ENCODE assay signal across 16 cellular contexts in genomic region chr4:13399257-13399656, GRCh38.
A peak's percentile ranks its signal among the peaks of the same experiment; 100 is the strongest.
DNase-seq lines count a peak whose midpoint lies in the region; ATAC-seq, FAIRE-seq and TF ChIP-seq lines count a peak whose summit lies in the region.
"Had no signal": no experiment of that assay in that cellular context is flagged by ENCODE, and none has a peak within 500 bp of the region (broad histone marks: within the 10 kb centered on the region; RNA-seq: fewer than 3 reads in every experiment).

No MANE protein-coding gene starts in this region.

- POLR2A ChIA-PET in K562 (lab: Yijun Ruan, JAX): interaction anchor here (0.6 kb wide), 1 partner anchor 32 kb away, joined by 3 read pairs; no protein-coding TSS in a partner anchor

- peak overlapping the region; percentile 43; the same call in 1 of the 2 replicates for H3K4me2 ChIP-seq in K562 (ENCODE audit: insufficient read depth, low read length)

- TF ChIP-seq RAD21 in K562 (CRISPR knock-in tag; conservative IDR thresholded peaks at IDR 0.05 in 1 of 2, IDR thresholded peaks at IDR 0.05 in 1 of 2): no peak

- peak; percentile 92 for ATAC-seq in K562
- ATAC-seq in HG03469 (IDR thresholded peaks at IDR 0.05; ENCODE audit: unreplicated experiment): no peak
- ATAC-seq: activated T-cell treated with anti-CD3 and anti-CD28 coated beads, Interleukin-2, amount 50 U/mL, for 4 hours; effector memory CD8-positive, alpha-beta T cell; stimulated activated naive B cell treated with anti-CD40 and anti-IgM and Interleukin-4, amounts not matched to agents 10 μg/mL and 1 μg/mL and 100 μg/mL, for 72 hours had no signal

- H4K20me1 ChIP-seq in K562 (replicated peaks; ENCODE audit: control insufficient read depth, insufficient read depth, low read length): no peaks in the 10 kb centered on the region

- BruUV-seq in K562 (replicated peaks; lab: Mats Ljungman, UMichigan): no TSS peak

- H3K9ac ChIP-seq in K562 (ENCODE audit: insufficient read depth in 1 of 2, low read depth in 2 of 2, low read length in 2 of 2): no peak overlapping the region

- no peaks in the 10 kb centered on the region for H3K9me3 Mint-ChIP-seq in HFFc6
- H3K9me3 Mint-ChIP-seq: activated T-cell treated with anti-CD3 and anti-CD28 coated beads, Interleukin-2, amount 50 U/mL, for 4 hours; central memory CD8-positive, alpha-beta T cell; effector memory CD8-positive, alpha-beta T cell; memory B cell; stimulated activated naive B cell treated with anti-CD40 and anti-IgM and Interleukin-4, amounts not matched to agents 10 μg/mL and 1 μg/mL and 100 μg/mL, for 72 hours had no signal

- in situ Hi-C loops in K562 (cut with MboI): no loop called here

- no peak for TF ChIP-seq POLR2A in K562 (conservative IDR thresholded peaks at IDR 0.05)

- H3K27ac ChIP-seq in K562 (ENCODE audit: extremely low read depth, low read depth, low read length): peak overlapping the region; percentile 64
- H3K27ac ChIP-seq in WERI-Rb-1: no peak overlapping the region

- FAIRE-seq in K562 (lab: Jason Lieb, UNC): peak; percentile 42

- DNase-seq in A172 (ENCODE audit: low spot score) (peak; percentile 14), HFFc6 (peak; percentile 22), K562 (ENCODE audit: extremely low read depth in 1 of 4, low spot score in 3 of 4) (peak in 2 of 4 experiments; percentile 31), kidney tubule cell (ENCODE audit: low spot score) (peak; percentile 66), WERI-Rb-1 (no peak)
- DNase-seq in activated CD8-positive, alpha-beta memory T cell treated with anti-CD3 and anti-CD28 coated beads, Interleukin-2, amount 50 U/mL, for 48 hours: no peak
- DNase-seq in activated CD8-positive, alpha-beta memory T cell treated with anti-CD3 and anti-CD28 coated beads, Interleukin-2, amount 50 U/mL, for 4 hours: no peak
- DNase-seq: activated CD4-positive, alpha-beta T cell treated with anti-CD3 and anti-CD28 coated beads, Interleukin-2, amount 50 U/mL, for 1 hour; activated T-cell treated with anti-CD3 and anti-CD28 coated beads, Interleukin-2, amount 50 U/mL, for 4 hours; effector memory CD8-positive, alpha-beta T cell; NCI-H1105; stimulated activated naive B cell treated with anti-CD40 and anti-IgM and Interleukin-4, amounts not matched to agents 10 μg/mL and 1 μg/mL and 100 μg/mL, for 72 hours had no signal

- TF ChIP-seq EP300 in K562 (IDR thresholded peaks at IDR 0.05; ENCODE audit: low read length): peak; percentile 6; the same call in 1 of the 2 replicates

- peak overlapping the region; percentile 17; the same call in 1 of the 2 replicates for H3K27ac Mint-ChIP-seq in HFFc6
- H3K27ac Mint-ChIP-seq: activated naive CD8-positive, alpha-beta T cell; memory B cell; stimulated activated naive B cell treated with anti-CD40 and anti-IgM and Interleukin-4, amounts not matched to agents 10 μg/mL and 1 μg/mL and 100 μg/mL, for 72 hours had no signal

- H3K9me3 ChIP-seq in K562 (replicated peaks; ENCODE audit: control insufficient read depth, insufficient read depth, low read depth, low read length) (no peaks in the 10 kb centered on the region), WERI-Rb-1 (ENCODE audit: severe bottlenecking) (no peaks in the 10 kb centered on the region)

- peaks cover 16% of the 10 kb centered on the region for H3K4me1 Mint-ChIP-seq in HFFc6 (ENCODE audit: low read depth)

- intact Hi-C loops in K562 (cut with micrococcal nuclease): no loop called here

- no peak overlapping the region for H3K4me3 Mint-ChIP-seq in HFFc6
- H3K4me3 Mint-ChIP-seq: activated naive CD8-positive, alpha-beta T cell; activated T-cell treated with anti-CD3 and anti-CD28 coated beads, Interleukin-2, amount 50 U/mL, for 4 hours; central memory CD8-positive, alpha-beta T cell; effector memory CD8-positive, alpha-beta T cell; memory B cell; stimulated activated naive B cell treated with anti-CD40 and anti-IgM and Interleukin-4, amounts not matched to agents 10 μg/mL and 1 μg/mL and 100 μg/mL, for 72 hours had no signal

- no peaks in the 10 kb centered on the region for H3K27me3 Mint-ChIP-seq in HFFc6 (ENCODE audit: insufficient read depth)
- H3K27me3 Mint-ChIP-seq: activated naive CD8-positive, alpha-beta T cell; central memory CD8-positive, alpha-beta T cell; effector memory CD8-positive, alpha-beta T cell; memory B cell; stimulated activated naive B cell treated with anti-CD40 and anti-IgM and Interleukin-4, amounts not matched to agents 10 μg/mL and 1 μg/mL and 100 μg/mL, for 72 hours had no signal

- H3K36me3 Mint-ChIP-seq in HFFc6 (ENCODE audit: low read depth): no peaks in the 10 kb centered on the region

- H3K9me1 ChIP-seq in K562 (ENCODE audit: control insufficient read depth, insufficient read depth, low read length): no peaks in the 10 kb centered on the region

- CTCF ChIA-PET in K562 (lab: Yijun Ruan, JAX; ENCODE audit: low intra/inter-chr PET ratio): no interaction called here

- H3K79me2 ChIP-seq in K562 (ENCODE audit: control insufficient read depth, insufficient read depth, low read length): peaks cover 8% of the 10 kb centered on the region; the same call in 2 of the 3 replicates

- H3K27me3 ChIP-seq in K562 (ENCODE audit: control insufficient read depth in 2 of 2, insufficient read depth in 2 of 2, low read length in 2 of 2): no peaks in the 10 kb centered on the region
- H3K27me3 ChIP-seq in WERI-Rb-1 (ENCODE audit: insufficient read depth, low read depth, severe bottlenecking): no peaks in the 10 kb centered on the region

- H3K36me3 ChIP-seq in K562 (ENCODE audit: control insufficient read depth, insufficient read depth, low read length) (no peaks in the 10 kb centered on the region), WERI-Rb-1 (no peaks in the 10 kb centered on the region)

- TF ChIP-seq CTCF in HFFc6 (IDR thresholded peaks at IDR 0.05) (no peak), K562 (IDR thresholded peaks at IDR 0.05 in 2 of 3, conservative IDR thresholded peaks at IDR 0.05 in 1 of 3; ENCODE audit: insufficient read depth in 2 of 3, low read depth in 1 of 3, low read length in 3 of 3) (no peak), WERI-Rb-1 (IDR thresholded peaks at IDR 0.05; ENCODE audit: low read depth, low read length) (no peak)

- H3K4me1 ChIP-seq in K562 (replicated peaks in 1 of 2; ENCODE audit: control insufficient read depth in 2 of 2, insufficient read depth in 2 of 2, low read length in 2 of 2): peaks cover 5 to 9% of the 10 kb centered on the region in 2 experiments; a peak in 3 of 5 replicates

- H2AFZ ChIP-seq in K562 (ENCODE audit: low read depth, low read length): 0 out of 2 replicates have a peak overlapping the region, but pooled peaks have one; percentile 44

- H3K4me3 ChIP-seq in K562 (no peak overlapping the region), WERI-Rb-1 (ENCODE audit: low read depth, low read length) (no peak overlapping the region)

TF ChIP-seq in K562, 482 proteins besides CTCF, POLR2A, EP300 and RAD21 (continues in another document):
- TF ChIP-seq CBFA2T3 (IDR thresholded peaks at IDR 0.05) (peak; percentile 46; the same call in 1 of the 2 replicates), MTA3 (IDR thresholded peaks at IDR 0.05; ENCODE audit: borderline replicate concordance) (no peak), GATAD2B (IDR thresholded peaks at IDR 0.05; ENCODE audit: borderline replicate concordance) (0 out of 2 replicates have a peak, but pooled peaks have one; percentile 22), FOXJ3 (CRISPR knock-in tag; IDR thresholded peaks at IDR 0.05) (no peak), ARID3A (IDR thresholded peaks at IDR 0.05; ENCODE audit: borderline replicate concordance, low read depth, low read length) (0 out of 2 replicates have a peak, but pooled peaks have one; percentile 35), CEBPG (CRISPR knock-in tag; IDR thresholded peaks at IDR 0.05) (no peak), CEBPG (tag; conservative IDR thresholded peaks at IDR 0.05 in 1 of 2, IDR thresholded peaks at IDR 0.05 in 1 of 2) (no peak), ZNF212 (CRISPR knock-in tag; IDR thresholded peaks at IDR 0.05) (no peak), MAFF (IDR thresholded peaks at IDR 0.05; ENCODE audit: low read length) (peak; percentile 84), MAFK (IDR thresholded peaks at IDR 0.05; ENCODE audit: low read length) (peak; percentile 88), PRMT5 (CRISPR knock-in tag; IDR thresholded peaks at IDR 0.05) (no peak), MITF (IDR thresholded peaks at IDR 0.05) (no peak), ZFP30 (CRISPR knock-in tag; IDR thresholded peaks at IDR 0.05; ENCODE audit: borderline replicate concordance) (no peak), LEF1 (IDR thresholded peaks at IDR 0.05) (peak; percentile 37; the same call in 1 of the 2 replicates)

Comparison
In these comparisons a context has a peak if more than half of its experiments do, and no peak if none do; other contexts are left out.
1. DNase-seq: peak in A172 (single experiment), HFFc6 (single experiment) and kidney tubule cell (single experiment); none in activated CD8-positive, alpha-beta memory T cell treated with anti-CD3 and anti-CD28 coated beads, Interleukin-2, amount 50 U/mL, for 48 hours (single experiment), activated CD8-positive, alpha-beta memory T cell treated with anti-CD3 and anti-CD28 coated beads, Interleukin-2, amount 50 U/mL, for 4 hours (single experiment) and WERI-Rb-1 (single experiment).